Comparison of ENCODE assay signal across 13 cellular contexts in the genomic region with DNA sequence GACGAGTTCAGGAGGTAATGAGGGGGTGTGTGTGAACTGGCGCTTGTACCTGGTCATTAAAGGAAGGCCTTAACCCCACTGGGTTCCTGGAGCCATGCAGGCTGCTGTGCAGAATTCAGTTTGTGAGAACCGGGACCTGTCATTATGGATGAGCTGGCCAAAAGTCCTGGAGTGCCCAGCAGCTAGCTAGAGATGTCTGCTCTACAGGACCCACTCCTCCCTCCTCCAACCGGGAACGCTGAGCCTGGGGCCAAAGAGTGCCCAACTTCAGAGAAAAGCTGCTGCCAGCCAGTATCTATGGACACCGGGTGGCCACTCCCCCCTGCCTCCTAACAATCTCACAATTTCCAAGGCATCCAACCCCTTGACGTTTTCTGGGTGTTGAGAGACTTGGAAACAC. TPM values are rescaled to one million over a fixed set of nuclear protein-coding genes. Genes with fewer than 3 reads are reported as not detected.
A peak's percentile ranks its signal among the peaks of the same experiment; 100 is the strongest.
DNase-seq lines count a peak whose midpoint lies in the region; ATAC-seq and TF ChIP-seq lines count a peak whose summit lies in the region.
"Had no signal": no experiment of that assay in that cellular context is flagged by ENCODE, and none has a peak within 500 bp of the region (broad histone marks: within the 10 kb centered on the region; RNA-seq: fewer than 3 reads in every experiment).

No MANE protein-coding gene starts in this region.

- H3K36me3 Mint-ChIP-seq in progenitor cell of endocrine pancreas (ENCODE audit: insufficient read depth) = no peaks in the 10 kb centered on the region

- H3K27me3 ChIP-seq in HUES6 (ENCODE audit: control insufficient read depth, insufficient read depth, low read length) (peaks cover 45% of the 10 kb centered on the region), iPS-18a (ENCODE audit: control insufficient read depth, insufficient read depth, low read length) (peaks cover 42% of the 10 kb centered on the region)

- H3K9ac ChIP-seq in HUES6 (ENCODE audit: low read length) (peak overlapping the region; percentile 59), iPS-18a (ENCODE audit: low read length) (no peak overlapping the region)
- H3K9ac ChIP-seq: BLaER1 treated with 17β-estradiol and CSF1 and Interleukin-3, amounts not matched to agents 10 nM and 100 nM had no signal

- H3K4me3 ChIP-seq in HUES6 (ENCODE audit: low read depth, low read length) = peak overlapping the region; percentile 79
- H3K4me3 ChIP-seq in iPS-18a (ENCODE audit: low read length) = peak overlapping the region; percentile 72
- H3K4me3 ChIP-seq: BLaER1 treated with 17β-estradiol and CSF1 and Interleukin-3, amounts not matched to agents 10 nM and 100 nM; K562; SJSA1 had no signal

- peaks cover 64% of the 10 kb centered on the region for H3K27me3 Mint-ChIP-seq in progenitor cell of endocrine pancreas

- H3K36me3 ChIP-seq in HUES6 (ENCODE audit: control insufficient read depth, insufficient read depth, low read length) (no peaks in the 10 kb centered on the region), iPS-18a (ENCODE audit: control insufficient read depth, low read depth, low read length) (no peaks in the 10 kb centered on the region)
- H3K36me3 ChIP-seq: BLaER1 treated with 17β-estradiol and CSF1 and Interleukin-3, amounts not matched to agents 10 nM and 100 nM; SJSA1 had no signal

- ATAC-seq in GM18511 (IDR thresholded peaks at IDR 0.05; ENCODE audit: unreplicated experiment) = no peak
- ATAC-seq: K562 had no signal

- H3K27ac ChIP-seq in HUES6 (ENCODE audit: low read depth, low read length) (no peak overlapping the region), iPS-18a (ENCODE audit: low read length) (no peak overlapping the region)
- H3K27ac ChIP-seq: BLaER1 treated with 17β-estradiol and CSF1 and Interleukin-3, amounts not matched to agents 10 nM and 100 nM; SJSA1 had no signal

- H3K4me1 ChIP-seq in HUES6 (ENCODE audit: control insufficient read depth, insufficient read depth, low read length) (peaks cover 7% of the 10 kb centered on the region), iPS-18a (ENCODE audit: control insufficient read depth, low read depth, low read length) (peaks cover 9% of the 10 kb centered on the region)
- H3K4me1 ChIP-seq: BLaER1 treated with 17β-estradiol and CSF1 and Interleukin-3, amounts not matched to agents 10 nM and 100 nM had no signal

- H3K4me3 Mint-ChIP-seq in progenitor cell of endocrine pancreas (ENCODE audit: low read depth) = peak overlapping the region; percentile 80

- no peaks in the 10 kb centered on the region for H3K9me3 ChIP-seq in HUES6 (ENCODE audit: control insufficient read depth, insufficient read depth, low read depth, low read length)
- H3K9me3 ChIP-seq in iPS-18a (ENCODE audit: control insufficient read depth, low read depth, low read length) = no peaks in the 10 kb centered on the region
- H3K9me3 ChIP-seq: SJSA1 had no signal

- peak overlapping the region; percentile 34 for H3K27ac Mint-ChIP-seq in progenitor cell of endocrine pancreas

- no peaks in the 10 kb centered on the region for H3K9me3 Mint-ChIP-seq in progenitor cell of endocrine pancreas (ENCODE audit: low read depth)

- no peak for TF ChIP-seq CTCF in progenitor cell of endocrine pancreas (IDR thresholded peaks at IDR 0.05; ENCODE audit: unreplicated experiment)

- H3K4me1 Mint-ChIP-seq in progenitor cell of endocrine pancreas (ENCODE audit: low read depth) = peaks cover 5% of the 10 kb centered on the region

- peak; percentile 8 for DNase-seq in dermis blood vessel endothelial cell
- no peak for DNase-seq in progenitor cell of endocrine pancreas (ENCODE audit: low spot score, unreplicated experiment)
- DNase-seq in SKM-1 (lab: John Stamatoyannopoulos, UW; ENCODE audit: unreplicated experiment) = no peak
- no peak for DNase-seq in NCI-H510A (lab: John Stamatoyannopoulos, UW)
- no peak for DNase-seq in NCI-H2081 treated with DMSO at 0.1 percent for 48 hours (lab: John Stamatoyannopoulos, UW)
- DNase-seq: activated CD4-positive, alpha-beta T cell treated with anti-CD3 and anti-CD28 coated beads for 4 hours; activated naive CD4-positive, alpha-beta T cell treated with Interleukin-2 at 50 U/mL for 16 hours had no signal

RNA-seq across cellular contexts. Expression of gene ENTREP1, which starts 1.2 kb away (rescaled TPM):
- 6.6 and 8.0 TPM in 2 replicates for total RNA-seq in dermis blood vessel endothelial cell
- 3.6 and 3.7 TPM in 2 replicates for total RNA-seq in progenitor cell of endocrine pancreas
- total RNA-seq: K562, SJSA1 had no signal
